ENCODE assay signal across 13 cellular contexts in the genomic region with DNA sequence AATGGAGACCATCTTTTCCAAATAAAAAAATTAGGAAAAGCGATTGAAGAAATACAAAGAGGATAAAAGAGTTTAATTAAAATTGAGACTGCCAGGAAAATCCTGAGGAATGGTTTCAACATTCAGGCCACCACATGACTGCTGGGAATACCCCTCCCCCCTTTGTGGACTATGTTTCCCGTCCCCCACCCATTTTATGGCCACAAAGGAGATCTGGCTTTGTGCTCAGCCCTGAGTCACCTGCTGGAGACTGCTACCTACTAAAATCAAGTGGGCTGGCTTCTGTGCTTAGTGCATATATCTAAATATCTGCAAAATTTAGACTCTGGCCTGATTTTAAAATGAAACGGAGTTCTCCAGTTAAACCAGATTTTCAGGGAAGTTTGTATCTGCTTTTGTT. TPM values are rescaled to one million over a fixed set of nuclear protein-coding genes. Genes with fewer than 3 reads are reported as not detected.
A peak's percentile ranks its signal among the peaks of the same experiment; 100 is the strongest.
DNase-seq lines count a peak whose midpoint lies in the region.
"Had no signal": no experiment of that assay in that cellular context is flagged by ENCODE, and none has a peak within 500 bp of the region (broad histone marks: within the 10 kb centered on the region; RNA-seq: fewer than 3 reads in every experiment).

No MANE protein-coding gene starts in this region.

- peaks cover 82% of the 10 kb centered on the region for H3K36me3 ChIP-seq in MG63

- H3K9me3 Mint-ChIP-seq in activated CD4-positive, alpha-beta memory T cell treated with anti-CD3 and anti-CD28 coated beads, Interleukin-2, amount 10 ng/mL, durations not matched to agents 7 days and 5 days, result no peaks in the 10 kb centered on the region
- H3K9me3 Mint-ChIP-seq: activated T-cell treated with anti-CD3 and anti-CD28 coated beads, Interleukin-2, amount 50 U/mL, for 4 hours; endodermal cell had no signal

- no peaks in the 10 kb centered on the region for H3K9me3 ChIP-seq in MG63

- CTCF ChIA-PET in activated CD4-positive, alpha-beta memory T cell treated with anti-CD3 and anti-CD28 coated beads, Interleukin-2, amount 10 ng/mL, durations not matched to agents 7 days and 5 days (lab: Charles Lee), result no interaction called here

- H3K4me3 Mint-ChIP-seq in activated CD4-positive, alpha-beta memory T cell treated with anti-CD3 and anti-CD28 coated beads, Interleukin-2, amount 10 ng/mL, durations not matched to agents 7 days and 5 days, result no peak overlapping the region
- H3K4me3 Mint-ChIP-seq: activated T-cell treated with anti-CD3 and anti-CD28 coated beads, Interleukin-2, amount 50 U/mL, for 4 hours; endodermal cell; natural killer cell; T-helper 17 cell had no signal

- no peaks in the 10 kb centered on the region for H3K27me3 Mint-ChIP-seq in activated CD4-positive, alpha-beta memory T cell treated with anti-CD3 and anti-CD28 coated beads, Interleukin-2, amount 10 ng/mL, durations not matched to agents 7 days and 5 days

- H3K27ac Mint-ChIP-seq in activated CD4-positive, alpha-beta memory T cell treated with anti-CD3 and anti-CD28 coated beads, Interleukin-2, amount 10 ng/mL, durations not matched to agents 7 days and 5 days, result no peak overlapping the region
- H3K27ac Mint-ChIP-seq: endodermal cell, natural killer cell, T-helper 17 cell had no signal

- H3K27ac ChIP-seq in skin epidermis, result peak overlapping the region in 11 of 21 experiments; percentile 5 to 73 (median 54)

- peak; percentile 29 for DNase-seq in HCEC 1CT
- DNase-seq in astrocyte of the hippocampus (ENCODE audit: low read depth, low spot score), result peak; percentile 55
- DNase-seq in islet precursor cell, result peak; percentile 86
- no peak for DNase-seq in midbrain (lab: John Stamatoyannopoulos, UW)
- DNase-seq in kidney glomerular epithelial cell (lab: John Stamatoyannopoulos, UW), result no peak
- no peak for DNase-seq in MG63
- no peak for DNase-seq in activated CD4-positive, alpha-beta memory T cell treated with anti-CD3 and anti-CD28 coated beads, Interleukin-2, amount 10 ng/mL, durations not matched to agents 7 days and 5 days
- DNase-seq: activated T-cell treated with anti-CD3 and anti-CD28 coated beads, Interleukin-2, amount 50 U/mL, for 4 hours; endodermal cell; natural killer cell; NCI-H446; T-helper 17 cell had no signal

- POLR2A ChIA-PET in activated CD4-positive, alpha-beta memory T cell treated with anti-CD3 and anti-CD28 coated beads, Interleukin-2, amount 10 ng/mL, durations not matched to agents 7 days and 5 days (lab: Charles Lee), result no interaction called here

- no peaks in the 10 kb centered on the region for H3K27me3 ChIP-seq in MG63

- H3K4me3 ChIP-seq in skin epidermis (no peak overlapping the region), MG63 (no peak overlapping the region)

- H3K36me3 Mint-ChIP-seq in activated CD4-positive, alpha-beta memory T cell treated with anti-CD3 and anti-CD28 coated beads, Interleukin-2, amount 10 ng/mL, durations not matched to agents 7 days and 5 days (ENCODE audit: low read depth), result no peaks in the 10 kb centered on the region
- H3K36me3 Mint-ChIP-seq: natural killer cell had no signal

- no peaks in the 10 kb centered on the region for H3K4me1 Mint-ChIP-seq in activated CD4-positive, alpha-beta memory T cell treated with anti-CD3 and anti-CD28 coated beads, Interleukin-2, amount 10 ng/mL, durations not matched to agents 7 days and 5 days
- H3K4me1 Mint-ChIP-seq: natural killer cell, T-helper 17 cell had no signal

RNA-seq across cellular contexts. Expression of gene RND3, which starts 10.1 kb away (rescaled TPM):
- 55.5 and 87.8 TPM in 2 replicates for total RNA-seq in MG63 (2014; rRNA removed; shearing (Covaris generic); ENCODE audit: low replicate concordance)
- total RNA-seq in activated CD4-positive, alpha-beta memory T cell treated with anti-CD3 and anti-CD28 coated beads, Interleukin-2, amount 10 ng/mL, durations not matched to agents 7 days and 5 days, result not detected
- total RNA-seq: natural killer cell, T-helper 17 cell had no signal

Comparison
In these comparisons a context has a peak if more than half of its experiments do, and no peak if none do; other contexts are left out.
1. DNase-seq: peak in HCEC 1CT (single experiment), astrocyte of the hippocampus (single experiment) and islet precursor cell (single experiment); none in midbrain (single experiment), kidney glomerular epithelial cell (single experiment), MG63 (single experiment) and activated CD4-positive, alpha-beta memory T cell treated with anti-CD3 and anti-CD28 coated beads, Interleukin-2, amount 10 ng/mL, durations not matched to agents 7 days and 5 days (single experiment).
2. RNA of gene RND3, which starts 10.1 kb away (total RNA-seq): 55.5 to 87.8 TPM in MG63; not detected in activated CD4-positive, alpha-beta memory T cell treated with anti-CD3 and anti-CD28 coated beads, Interleukin-2, amount 10 ng/mL, durations not matched to agents 7 days and 5 days; every median in the first group is over 10 times any median in the second.